21 cellular contexts compared by ENCODE assay signal in the genomic region with DNA sequence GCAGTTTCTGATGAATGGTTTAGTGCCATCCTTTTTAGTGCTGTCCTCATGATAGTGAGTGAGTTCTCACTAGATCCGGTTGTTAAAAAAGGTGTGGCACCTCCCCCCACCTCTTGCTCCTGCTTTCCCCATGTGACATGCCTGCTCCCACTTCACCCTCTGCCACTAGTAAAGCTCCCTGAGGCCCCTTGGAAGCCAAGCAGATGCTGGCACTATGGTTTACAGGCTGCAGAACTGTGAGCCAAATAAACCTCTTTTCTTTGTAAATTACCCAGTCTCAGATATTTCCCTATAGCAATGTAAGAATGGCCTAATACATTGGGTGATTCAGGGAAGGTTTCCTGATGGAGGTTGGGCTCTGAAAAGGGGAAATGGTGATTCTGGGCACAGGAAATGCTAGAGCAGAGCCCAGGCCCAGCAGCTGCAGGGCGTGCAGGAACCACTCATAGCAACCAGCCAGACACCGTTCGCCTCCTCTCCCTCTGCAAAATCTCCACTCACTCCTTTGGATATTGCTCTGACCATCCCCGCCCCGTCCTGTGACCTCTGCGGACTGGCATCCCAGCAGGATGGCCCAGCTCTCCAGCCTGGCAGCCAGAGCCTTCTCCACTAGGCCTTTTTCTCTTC. TPM values are rescaled to one million over a fixed set of nuclear protein-coding genes. Genes with fewer than 3 reads are reported as not detected.
DNase-seq lines count a peak whose midpoint lies in the region; ATAC-seq and TF ChIP-seq lines count a peak whose summit lies in the region.
"Had no signal": no experiment of that assay in that cellular context is flagged by ENCODE, and none has a peak within 500 bp of the region (broad histone marks: within the 10 kb centered on the region; RNA-seq: fewer than 3 reads in every experiment).

No MANE protein-coding gene starts in this region.

- no peak overlapping the region for H2AFZ ChIP-seq in mesenchymal stem cell (ENCODE audit: low read depth, low read length)

- no peak overlapping the region for H4K8ac ChIP-seq in mesenchymal stem cell (ENCODE audit: low read length)

- no peak overlapping the region for H3K4ac ChIP-seq in mesenchymal stem cell (ENCODE audit: low read depth in 1 of 2, low read length in 2 of 2)

- DNase-seq in KBM-7 (peak; percentile 81), SKM-1 (lab: John Stamatoyannopoulos, UW; ENCODE audit: unreplicated experiment) (peak; percentile 69), fibroblast of pulmonary artery (ENCODE audit: low read depth) (peak; percentile 57), mesenchymal stem cell (no peak), AG08395 (ENCODE audit: low spot score) (no peak), NCI-H2081 (lab: John Stamatoyannopoulos, UW) (no peak)
- DNase-seq: activated CD4-positive, alpha-beta T cell treated with anti-CD3 and anti-CD28 coated beads, Interleukin-2, amount 50 U/mL, for 48 hours; activated T-cell treated with anti-CD3 and anti-CD28 coated beads, Interleukin-2, amount 50 U/mL, for 72 hours; amniotic stem cell; GOT3; heart left ventricle; kidney glomerular epithelial cell; NCI-H1694; NCI-H510A; ovary; small intestine; stimulated activated naive B cell treated with anti-CD40 and anti-IgM and Interleukin-4, amounts not matched to agents 10 μg/mL and 1 μg/mL and 100 μg/mL, for 72 hours; T-helper 9 cell had no signal

- H3K4me3 ChIP-seq in BLaER1 treated with 17β-estradiol and CSF1 and Interleukin-3, amounts not matched to agents 10 nM and 100 nM: peak overlapping the region in 3 of 10 experiments; percentile 7 to 33 (median 18); a peak in 3 of 20 replicates
- H3K4me3 ChIP-seq in fibroblast of pulmonary artery (replicated peaks; ENCODE audit: low read depth, low read length): no peak overlapping the region
- H3K4me3 ChIP-seq in mesenchymal stem cell (ENCODE audit: insufficient read depth in 1 of 2, low read depth in 1 of 2, low read length in 2 of 2): no peak overlapping the region
- H3K4me3 ChIP-seq: heart left ventricle, ovary had no signal

- whole genome bisulfite sequencing in mesenchymal stem cell: 85% methylated on average over 7 of the region's 7 CpGs

- H3K27me3 ChIP-seq in BLaER1 treated with 17β-estradiol and CSF1 and Interleukin-3, amounts not matched to agents 10 nM and 100 nM: peaks cover 0 to 48% (median 43%) of the 10 kb centered on the region in 11 experiments; a peak in 20 of 22 replicates
- peaks cover 0 to 8% of the 10 kb centered on the region in 2 experiments for H3K27me3 ChIP-seq in mesenchymal stem cell (ENCODE audit: control insufficient read depth in 1 of 2, insufficient read depth in 1 of 2, low read length in 2 of 2)
- H3K27me3 ChIP-seq: ovary had no signal

- H3K36me3 ChIP-seq in BLaER1 treated with 17β-estradiol and CSF1 and Interleukin-3, amounts not matched to agents 10 nM and 100 nM: peaks cover 0 to 4% (median 0%) of the 10 kb centered on the region in 11 experiments; a peak in 1 of 22 replicates
- no peaks in the 10 kb centered on the region for H3K36me3 ChIP-seq in mesenchymal stem cell (ENCODE audit: control insufficient read depth in 1 of 2, insufficient read depth in 2 of 2, low read depth in 1 of 2, low read length in 2 of 2)
- H3K36me3 ChIP-seq: heart left ventricle, ovary had no signal

- H2AK5ac ChIP-seq in mesenchymal stem cell (ENCODE audit: low read length, severe bottlenecking): no peak overlapping the region

- H3K27ac ChIP-seq in BLaER1 treated with 17β-estradiol and CSF1 and Interleukin-3, amounts not matched to agents 10 nM and 100 nM: peak overlapping the region in 9 of 11 experiments; percentile 46 to 83 (median 73); a peak in 18 of 22 replicates
- H3K27ac ChIP-seq in mesenchymal stem cell (ENCODE audit: low read length, poor library complexity, severe bottlenecking): no peak overlapping the region
- H3K27ac ChIP-seq: ovary had no signal

- peaks cover 0 to 8% (median 0%) of the 10 kb centered on the region in 11 experiments; a peak in 2 of 22 replicates for H4K20me1 ChIP-seq in BLaER1 treated with 17β-estradiol and CSF1 and Interleukin-3, amounts not matched to agents 10 nM and 100 nM

- TF ChIP-seq CTCF in fibroblast of pulmonary artery (IDR thresholded peaks at IDR 0.05; ENCODE audit: low read length, missing control alignments): no peak

- in situ Hi-C loops in KBM-7 (cut with MboI; ENCODE audit: low pct_unique_long_range_greater_than_20kb, low sequenced_read_pairs): no loop called here

- H3K23ac ChIP-seq in mesenchymal stem cell (ENCODE audit: low read length in 2 of 2): no peak overlapping the region

- peak overlapping the region; percentile 15 to 98 (median 80); a peak in 21 of 22 replicates for H3K4me2 ChIP-seq in BLaER1 treated with 17β-estradiol and CSF1 and Interleukin-3, amounts not matched to agents 10 nM and 100 nM
- H3K4me2 ChIP-seq in mesenchymal stem cell (ENCODE audit: low read length, poor library complexity, severe bottlenecking): no peak overlapping the region

- no peak overlapping the region for H4K91ac ChIP-seq in mesenchymal stem cell (ENCODE audit: low read length)

- peaks cover 0 to 39% (median 3%) of the 10 kb centered on the region in 11 experiments; a peak in 10 of 22 replicates for H3K9me3 ChIP-seq in BLaER1 treated with 17β-estradiol and CSF1 and Interleukin-3, amounts not matched to agents 10 nM and 100 nM (replicated peaks in 1 of 11)
- no peaks in the 10 kb centered on the region for H3K9me3 ChIP-seq in mesenchymal stem cell (ENCODE audit: control insufficient read depth, low read length)
- H3K9me3 ChIP-seq: heart left ventricle, ovary had no signal

- H2BK120ac ChIP-seq in mesenchymal stem cell (ENCODE audit: low read depth, low read length): no peak overlapping the region

- H3K79me1 ChIP-seq in mesenchymal stem cell (replicated peaks; ENCODE audit: low read length, poor library complexity, severe bottlenecking): peaks cover 1% of the 10 kb centered on the region

- H2BK15ac ChIP-seq in mesenchymal stem cell (ENCODE audit: low read depth, poor library complexity, severe bottlenecking): no peak overlapping the region

- no peak overlapping the region for H3K14ac ChIP-seq in mesenchymal stem cell (ENCODE audit: low read length in 2 of 2)

- H2BK12ac ChIP-seq in mesenchymal stem cell (ENCODE audit: low read length in 2 of 2): peak overlapping the region in 1 of 2 experiments; percentile 7

- H3K9ac ChIP-seq in BLaER1 treated with 17β-estradiol and CSF1 and Interleukin-3, amounts not matched to agents 10 nM and 100 nM: peak overlapping the region in 8 of 11 experiments; percentile 7 to 64 (median 54); a peak in 13 of 22 replicates
- H3K9ac ChIP-seq in mesenchymal stem cell (ENCODE audit: low read length): no peak overlapping the region

- no peak overlapping the region for H2BK5ac ChIP-seq in mesenchymal stem cell (ENCODE audit: low read depth, low read length, poor library complexity, severe bottlenecking)

- no peak for ATAC-seq in GM18505 (IDR thresholded peaks at IDR 0.05; ENCODE audit: unreplicated experiment)
- ATAC-seq: activated T-cell treated with anti-CD3 and anti-CD28 coated beads, Interleukin-2, amount 50 U/mL, for 72 hours; esophagus mucosa; stimulated activated naive B cell treated with anti-CD40 and anti-IgM and Interleukin-4, amounts not matched to agents 10 μg/mL and 1 μg/mL and 100 μg/mL, for 72 hours had no signal

- peaks cover 21 to 57% (median 50%) of the 10 kb centered on the region in 10 experiments for H3K4me1 ChIP-seq in BLaER1 treated with 17β-estradiol and CSF1 and Interleukin-3, amounts not matched to agents 10 nM and 100 nM
- peaks cover 18% of the 10 kb centered on the region for H3K4me1 ChIP-seq in mesenchymal stem cell (ENCODE audit: control insufficient read depth, insufficient read depth, low read depth, low read length)

- TF ChIP-seq POLR2A in GM18505 (IDR thresholded peaks at IDR 0.05; ENCODE audit: borderline replicate concordance, extremely low read depth, insufficient read depth, insufficient read length): no peak

- no peak overlapping the region for H3K18ac ChIP-seq in mesenchymal stem cell (ENCODE audit: low read depth in 1 of 2, low read length in 2 of 2)

RNA-seq across cellular contexts. Expression of a gene that starts 2.6 kb away (rescaled TPM):
- polyA plus RNA-seq in mesenchymal stem cell (2013, experiment 1 of 2): 23.8 TPM
- polyA plus RNA-seq in mesenchymal stem cell (2013, experiment 2 of 2): 25.7 TPM

RNA-seq across cellular contexts. Expression of a gene that starts 57.2 kb away (rescaled TPM):
- polyA plus RNA-seq in mesenchymal stem cell (2013, experiment 1 of 2): 16.4 TPM
- polyA plus RNA-seq in mesenchymal stem cell (2013, experiment 2 of 2): 16.5 TPM

RNA-seq across cellular contexts. Expression of a gene that starts 57.3 kb away (rescaled TPM):
- polyA plus RNA-seq in mesenchymal stem cell (2013, experiment 1 of 2): 14.5 TPM
- polyA plus RNA-seq in mesenchymal stem cell (2013, experiment 2 of 2): 15.3 TPM

Comparison
In these comparisons a context has a peak if more than half of its experiments do, and no peak if none do; other contexts are left out.
1. DNase-seq: peak in KBM-7 (single experiment), SKM-1 (single experiment) and fibroblast of pulmonary artery (single experiment); none in mesenchymal stem cell (single experiment), AG08395 (single experiment) and NCI-H2081 (0 of 2).